ENCODE assay signal across 1 cellular context in genomic region chr6:1970151-1970561, GRCh38.
TF ChIP-seq lines count a peak whose summit lies in the region.

No MANE protein-coding gene starts in this region.

TF ChIP-seq in GM23338, 12 proteins besides CTCF, POLR2A, EP300 and RAD21 (continued from another document):
- TF ChIP-seq, protein P1, sequence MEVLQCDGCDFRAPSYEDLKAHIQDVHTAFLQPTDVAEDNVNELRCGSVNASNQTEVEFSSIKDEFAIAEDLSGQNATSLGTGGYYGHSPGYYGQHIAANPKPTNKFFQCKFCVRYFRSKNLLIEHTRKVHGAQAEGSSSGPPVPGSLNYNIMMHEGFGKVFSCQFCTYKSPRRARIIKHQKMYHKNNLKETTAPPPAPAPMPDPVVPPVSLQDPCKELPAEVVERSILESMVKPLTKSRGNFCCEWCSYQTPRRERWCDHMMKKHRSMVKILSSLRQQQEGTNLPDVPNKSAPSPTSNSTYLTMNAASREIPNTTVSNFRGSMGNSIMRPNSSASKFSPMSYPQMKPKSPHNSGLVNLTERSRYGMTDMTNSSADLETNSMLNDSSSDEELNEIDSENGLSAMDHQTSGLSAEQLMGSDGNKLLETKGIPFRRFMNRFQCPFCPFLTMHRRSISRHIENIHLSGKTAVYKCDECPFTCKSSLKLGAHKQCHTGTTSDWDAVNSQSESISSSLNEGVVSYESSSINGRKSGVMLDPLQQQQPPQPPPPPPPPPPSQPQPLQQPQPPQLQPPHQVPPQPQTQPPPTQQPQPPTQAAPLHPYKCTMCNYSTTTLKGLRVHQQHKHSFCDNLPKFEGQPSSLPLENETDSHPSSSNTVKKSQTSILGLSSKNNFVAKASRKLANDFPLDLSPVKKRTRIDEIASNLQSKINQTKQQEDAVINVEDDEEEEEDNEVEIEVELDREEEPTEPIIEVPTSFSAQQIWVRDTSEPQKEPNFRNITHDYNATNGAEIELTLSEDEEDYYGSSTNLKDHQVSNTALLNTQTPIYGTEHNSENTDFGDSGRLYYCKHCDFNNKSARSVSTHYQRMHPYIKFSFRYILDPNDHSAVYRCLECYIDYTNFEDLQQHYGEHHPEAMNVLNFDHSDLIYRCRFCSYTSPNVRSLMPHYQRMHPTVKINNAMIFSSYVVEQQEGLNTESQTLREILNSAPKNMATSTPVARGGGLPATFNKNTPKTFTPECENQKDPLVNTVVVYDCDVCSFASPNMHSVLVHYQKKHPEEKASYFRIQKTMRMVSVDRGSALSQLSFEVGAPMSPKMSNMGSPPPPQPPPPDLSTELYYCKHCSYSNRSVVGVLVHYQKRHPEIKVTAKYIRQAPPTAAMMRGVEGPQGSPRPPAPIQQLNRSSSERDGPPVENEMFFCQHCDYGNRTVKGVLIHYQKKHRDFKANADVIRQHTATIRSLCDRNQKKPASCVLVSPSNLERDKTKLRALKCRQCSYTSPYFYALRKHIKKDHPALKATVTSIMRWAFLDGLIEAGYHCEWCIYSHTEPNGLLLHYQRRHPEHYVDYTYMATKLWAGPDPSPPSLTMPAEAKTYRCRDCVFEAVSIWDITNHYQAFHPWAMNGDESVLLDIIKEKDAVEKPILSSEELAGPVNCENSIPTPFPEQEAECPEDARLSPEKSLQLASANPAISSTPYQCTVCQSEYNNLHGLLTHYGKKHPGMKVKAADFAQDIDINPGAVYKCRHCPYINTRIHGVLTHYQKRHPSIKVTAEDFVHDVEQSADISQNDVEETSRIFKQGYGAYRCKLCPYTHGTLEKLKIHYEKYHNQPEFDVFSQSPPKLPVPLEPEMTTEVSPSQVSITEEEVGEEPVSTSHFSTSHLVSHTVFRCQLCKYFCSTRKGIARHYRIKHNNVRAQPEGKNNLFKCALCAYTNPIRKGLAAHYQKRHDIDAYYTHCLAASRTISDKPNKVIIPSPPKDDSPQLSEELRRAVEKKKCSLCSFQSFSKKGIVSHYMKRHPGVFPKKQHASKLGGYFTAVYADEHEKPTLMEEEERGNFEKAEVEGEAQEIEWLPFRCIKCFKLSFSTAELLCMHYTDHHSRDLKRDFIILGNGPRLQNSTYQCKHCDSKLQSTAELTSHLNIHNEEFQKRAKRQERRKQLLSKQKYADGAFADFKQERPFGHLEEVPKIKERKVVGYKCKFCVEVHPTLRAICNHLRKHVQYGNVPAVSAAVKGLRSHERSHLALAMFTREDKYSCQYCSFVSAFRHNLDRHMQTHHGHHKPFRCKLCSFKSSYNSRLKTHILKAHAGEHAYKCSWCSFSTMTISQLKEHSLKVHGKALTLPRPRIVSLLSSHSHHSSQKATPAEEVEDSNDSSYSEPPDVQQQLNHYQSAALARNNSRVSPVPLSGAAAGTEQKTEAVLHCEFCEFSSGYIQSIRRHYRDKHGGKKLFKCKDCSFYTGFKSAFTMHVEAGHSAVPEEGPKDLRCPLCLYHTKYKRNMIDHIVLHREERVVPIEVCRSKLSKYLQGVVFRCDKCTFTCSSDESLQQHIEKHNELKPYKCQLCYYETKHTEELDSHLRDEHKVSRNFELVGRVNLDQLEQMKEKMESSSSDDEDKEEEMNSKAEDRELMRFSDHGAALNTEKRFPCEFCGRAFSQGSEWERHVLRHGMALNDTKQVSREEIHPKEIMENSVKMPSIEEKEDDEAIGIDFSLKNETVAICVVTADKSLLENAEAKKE (CRISPR knock-in tag; IDR thresholded peaks at IDR 0.05) = no peak
- TF ChIP-seq CREB1 (CRISPR knock-in tag; IDR thresholded peaks at IDR 0.05; ENCODE audit: low read depth) = no peak
